16 cellular contexts compared by ENCODE assay signal in genomic region chrX:148659481-148659880, GRCh38.
"Had no signal": no experiment of that assay in that cellular context is flagged by ENCODE, and none has a peak within 500 bp of the region (broad histone marks: within the 10 kb centered on the region; RNA-seq: fewer than 3 reads in every experiment).

No MANE protein-coding gene starts in this region.

- ATAC-seq: effector memory CD8-positive, alpha-beta T cell had no signal

- H3K4me3 ChIP-seq: right atrium auricular region, tibial nerve, vagina had no signal

- H3K36me3 ChIP-seq: right atrium auricular region, tibial nerve, vagina had no signal

- H3K27me3 ChIP-seq: right atrium auricular region, tibial nerve, vagina had no signal

- DNase-seq: activated CD4-positive, alpha-beta T cell treated with anti-CD3 and anti-CD28 coated beads, Interleukin-2, amount 10 ng/mL, durations not matched to agents 7 days and 5 days; activated CD8-positive, alpha-beta memory T cell treated with anti-CD3 and anti-CD28 coated beads, Interleukin-2, amount 50 U/mL, for 48 hours; activated gamma-delta T cell treated with Interleukin-2 at 50 U/mL for 16 hours; amygdala; dermis blood vessel endothelial cell; effector memory CD8-positive, alpha-beta T cell; nucleus accumbens; posterior cingulate gyrus; small intestine; stimulated activated CD4-positive, alpha-beta T cell treated with anti-CD3 and anti-CD28 coated beads, Interleukin-4, amount 100 ng/mL, for 4 hours; stimulated activated CD8-positive, alpha-beta memory T cell treated with anti-CD3 and anti-CD28 coated beads, Interleukin-4, amount 100 ng/mL, for 48 hours; stimulated activated naive CD4-positive, alpha-beta T cell treated with Interleukin-2 at 50 U/mL for 16 hours; substantia nigra had no signal

- H3K4me1 ChIP-seq: right atrium auricular region, tibial nerve, vagina had no signal

- H3K9me3 ChIP-seq: right atrium auricular region, tibial nerve, vagina had no signal

- H3K27ac ChIP-seq: right atrium auricular region, tibial nerve, vagina had no signal
